In genomic region chr10:14580933-14581332, GRCh38 we compare ENCODE assay signal across 1 cellular context.
TF ChIP-seq lines count a peak whose summit lies in the region.

No MANE protein-coding gene starts in this region.

TF ChIP-seq in SK-N-SH, 30 proteins besides CTCF, POLR2A, EP300 and RAD21 (continued from another document):
- TF ChIP-seq, protein P1, sequence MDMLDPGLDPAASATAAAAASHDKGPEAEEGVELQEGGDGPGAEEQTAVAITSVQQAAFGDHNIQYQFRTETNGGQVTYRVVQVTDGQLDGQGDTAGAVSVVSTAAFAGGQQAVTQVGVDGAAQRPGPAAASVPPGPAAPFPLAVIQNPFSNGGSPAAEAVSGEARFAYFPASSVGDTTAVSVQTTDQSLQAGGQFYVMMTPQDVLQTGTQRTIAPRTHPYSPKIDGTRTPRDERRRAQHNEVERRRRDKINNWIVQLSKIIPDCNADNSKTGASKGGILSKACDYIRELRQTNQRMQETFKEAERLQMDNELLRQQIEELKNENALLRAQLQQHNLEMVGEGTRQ (IDR thresholded peaks at IDR 0.05; ENCODE audit: borderline replicate concordance, low read depth, low read length) = no peak
- TF ChIP-seq MXI1 (IDR thresholded peaks at IDR 0.05; ENCODE audit: low read depth, low read length) (no peak), RFX5 (IDR thresholded peaks at IDR 0.05; ENCODE audit: low read length) (no peak)
